Comparison of ENCODE assay signal across 24 cellular contexts in genomic region chr20:46121531-46121930, GRCh38. TPM values are rescaled to one million over a fixed set of nuclear protein-coding genes. Genes with fewer than 3 reads are reported as not detected.
DNase-seq lines count a peak whose midpoint lies in the region; ATAC-seq, FAIRE-seq and TF ChIP-seq lines count a peak whose summit lies in the region.
"Had no signal": no experiment of that assay in that cellular context is flagged by ENCODE, and none has a peak within 500 bp of the region (broad histone marks: within the 10 kb centered on the region; RNA-seq: fewer than 3 reads in every experiment).

No MANE protein-coding gene starts in this region.

- peaks cover 9% of the 10 kb centered on the region for H3K27me3 Mint-ChIP-seq in CD4-positive, CD25-positive, alpha-beta regulatory T cell
- peaks cover 58% of the 10 kb centered on the region for H3K27me3 Mint-ChIP-seq in Calu3 (ENCODE audit: unreplicated experiment)
- H3K27me3 Mint-ChIP-seq: stimulated activated naive CD8-positive, alpha-beta T cell treated with anti-CD3 and anti-CD28 coated beads, Interleukin-15, Interleukin-2, amounts not matched to agents 100 ng/mL and 50 ng/mL, for 24 hours had no signal

- H3K27ac ChIP-seq in CD4-positive, CD25-positive, alpha-beta regulatory T cell (ENCODE audit: insufficient read depth, low read length, poor library complexity, severe bottlenecking): no peak overlapping the region
- H3K27ac ChIP-seq in parathyroid adenoma: peak overlapping the region; percentile 92
- H3K27ac ChIP-seq: GM23248 had no signal

- no peak overlapping the region for H3K4me3 Mint-ChIP-seq in CD4-positive, CD25-positive, alpha-beta regulatory T cell
- no peak overlapping the region for H3K4me3 Mint-ChIP-seq in Calu3 (ENCODE audit: low read depth, unreplicated experiment)
- H3K4me3 Mint-ChIP-seq: activated CD8-positive, alpha-beta T cell treated with anti-CD3 and anti-CD28 coated beads, Interleukin-2, amount 10 ng/mL, durations not matched to agents 7 days and 5 days; activated naive CD4-positive, alpha-beta T cell treated with anti-CD3 and anti-CD28 coated beads, Interleukin-2, amount 10 ng/mL, durations not matched to agents 7 days and 5 days; activated T-cell treated with anti-CD3 and anti-CD28 coated beads, Interleukin-2, amount 50 U/mL, for 24 hours; type B pancreatic cell had no signal

- peak overlapping the region; percentile 96 for H3K4me2 ChIP-seq in parathyroid adenoma (ENCODE audit: low read length)

- no peaks in the 10 kb centered on the region for H3K36me3 ChIP-seq in CD4-positive, CD25-positive, alpha-beta regulatory T cell (ENCODE audit: control insufficient read depth, insufficient read depth, low read length)
- H3K36me3 ChIP-seq in adipocyte (ENCODE audit: control insufficient read depth, insufficient read depth, low read length, severe bottlenecking) (peaks cover 9% of the 10 kb centered on the region), parathyroid adenoma (ENCODE audit: control insufficient read depth, insufficient read depth, low read length) (no peaks in the 10 kb centered on the region)

- no peaks in the 10 kb centered on the region for H3K9me3 Mint-ChIP-seq in CD4-positive, CD25-positive, alpha-beta regulatory T cell
- H3K9me3 Mint-ChIP-seq in Calu3 (ENCODE audit: low read depth, unreplicated experiment): no peaks in the 10 kb centered on the region
- H3K9me3 Mint-ChIP-seq: activated naive CD4-positive, alpha-beta T cell treated with anti-CD3 and anti-CD28 coated beads, Interleukin-2, amount 10 ng/mL, durations not matched to agents 7 days and 5 days; activated T-cell treated with anti-CD3 and anti-CD28 coated beads, Interleukin-2, amount 50 U/mL, for 24 hours; stimulated activated naive CD8-positive, alpha-beta T cell treated with anti-CD3 and anti-CD28 coated beads, Interleukin-15, Interleukin-2, amounts not matched to agents 100 ng/mL and 50 ng/mL, for 24 hours; type B pancreatic cell had no signal

- H3K4me1 ChIP-seq in CD4-positive, CD25-positive, alpha-beta regulatory T cell (ENCODE audit: control insufficient read depth, insufficient read depth, low read length, poor library complexity, severe bottlenecking): peaks cover 16% of the 10 kb centered on the region
- H3K4me1 ChIP-seq in adipocyte (ENCODE audit: control insufficient read depth, insufficient read depth, low read length) (peaks cover 22% of the 10 kb centered on the region), parathyroid adenoma (peaks cover 39% of the 10 kb centered on the region)

- H3K9me3 ChIP-seq in CD4-positive, CD25-positive, alpha-beta regulatory T cell (ENCODE audit: control insufficient read depth in 2 of 2, low read length in 2 of 2): no peaks in the 10 kb centered on the region
- H3K9me3 ChIP-seq in adipocyte (ENCODE audit: control insufficient read depth, low read length) (no peaks in the 10 kb centered on the region), parathyroid adenoma (ENCODE audit: control insufficient read depth, low read length) (no peaks in the 10 kb centered on the region)
- H3K9me3 ChIP-seq: esophagus squamous epithelium had no signal

- peaks cover 9% of the 10 kb centered on the region for H3K79me2 ChIP-seq in parathyroid adenoma

- intact Hi-C loops in Calu3 (cut with micrococcal nuclease; ENCODE audit: unreplicated experiment): no loop called here

- no peaks in the 10 kb centered on the region for H3K27me3 ChIP-seq in CD4-positive, CD25-positive, alpha-beta regulatory T cell (ENCODE audit: control insufficient read depth, insufficient read depth, low read length)
- H3K27me3 ChIP-seq in adipocyte (replicated peaks; ENCODE audit: control insufficient read depth, insufficient read depth, low read length) (no peaks in the 10 kb centered on the region), parathyroid adenoma (ENCODE audit: control insufficient read depth, insufficient read depth, low read length) (no peaks in the 10 kb centered on the region)
- H3K27me3 ChIP-seq: esophagus squamous epithelium had no signal

- H3K36me3 Mint-ChIP-seq in CD4-positive, CD25-positive, alpha-beta regulatory T cell: peaks cover 17% of the 10 kb centered on the region
- H3K36me3 Mint-ChIP-seq in Calu3 (ENCODE audit: insufficient read depth, unreplicated experiment): peaks cover 7% of the 10 kb centered on the region
- H3K36me3 Mint-ChIP-seq: activated naive CD4-positive, alpha-beta T cell treated with anti-CD3 and anti-CD28 coated beads, Interleukin-2, amount 10 ng/mL, durations not matched to agents 7 days and 5 days; type B pancreatic cell had no signal

- no peak overlapping the region for H2AFZ ChIP-seq in parathyroid adenoma
- H2AFZ ChIP-seq: GM23248 had no signal

- H3K27ac Mint-ChIP-seq in CD4-positive, CD25-positive, alpha-beta regulatory T cell: peak overlapping the region in 1 of 3 donors; percentile 48
- H3K27ac Mint-ChIP-seq in Calu3 (ENCODE audit: unreplicated experiment): no peak overlapping the region
- H3K27ac Mint-ChIP-seq: activated CD8-positive, alpha-beta T cell treated with anti-CD3 and anti-CD28 coated beads, Interleukin-2, amount 10 ng/mL, durations not matched to agents 7 days and 5 days; activated T-cell treated with anti-CD3 and anti-CD28 coated beads, Interleukin-2, amount 50 U/mL, for 24 hours; progenitor cell of endocrine pancreas; stimulated activated naive CD8-positive, alpha-beta T cell treated with anti-CD3 and anti-CD28 coated beads, Interleukin-15, Interleukin-2, amounts not matched to agents 100 ng/mL and 50 ng/mL, for 24 hours; type B pancreatic cell had no signal

- peak overlapping the region; percentile 18 for H3K4me3 ChIP-seq in CD4-positive, CD25-positive, alpha-beta regulatory T cell (ENCODE audit: low read depth, low read length)
- H3K4me3 ChIP-seq in adipocyte (ENCODE audit: low read length) (peak overlapping the region; percentile 33), parathyroid adenoma (ENCODE audit: low read depth, low read length) (peak overlapping the region; percentile 22)
- H3K4me3 ChIP-seq: esophagus squamous epithelium, GM23248 had no signal

- BruUV-seq in Calu3 (replicated peaks; lab: Mats Ljungman, UMichigan): no TSS peak

- DNase-seq in CD4-positive, CD25-positive, alpha-beta regulatory T cell: peak in 1 of 3 donors; percentile 21
- DNase-seq in GM18507 (ENCODE audit: extremely low spot score, insufficient read length, low read depth): no peak
- no peak for DNase-seq in adipocyte (ENCODE audit: low read depth)
- no peak for DNase-seq in Calu3
- DNase-seq in SKM-1 (lab: John Stamatoyannopoulos, UW; ENCODE audit: unreplicated experiment): no peak
- DNase-seq: activated CD8-positive, alpha-beta T cell treated with anti-CD3 and anti-CD28 coated beads, Interleukin-2, amount 10 ng/mL, durations not matched to agents 7 days and 5 days; activated naive CD4-positive, alpha-beta T cell treated with anti-CD3 and anti-CD28 coated beads, Interleukin-2, amount 10 ng/mL, durations not matched to agents 7 days and 5 days; activated T-cell treated with anti-CD3 and anti-CD28 coated beads, Interleukin-2, amount 50 U/mL, for 24 hours; DND-41; effector memory CD4-positive, alpha-beta T cell; esophagus squamous epithelium; glutamatergic neuron; NCI-H1436; NCI-H2171; NCI-H526; T-helper 9 cell had no signal

- no peak for TF ChIP-seq CTCF in parathyroid adenoma (IDR thresholded peaks at IDR 0.05)
- TF ChIP-seq CTCF in Calu3 (IDR thresholded peaks at IDR 0.05; ENCODE audit: unreplicated experiment): no peak

- H3K4me1 Mint-ChIP-seq in CD4-positive, CD25-positive, alpha-beta regulatory T cell: peaks cover 0 to 31% (median 12%) of the 10 kb centered on the region in 4 donors
- H3K4me1 Mint-ChIP-seq in Calu3 (ENCODE audit: low read depth, unreplicated experiment): peaks cover 8% of the 10 kb centered on the region

- no peak for ATAC-seq in CD4-positive, CD25-positive, alpha-beta regulatory T cell (ENCODE audit: low read depth in 2 of 2)
- ATAC-seq in GM19463 (IDR thresholded peaks at IDR 0.05; ENCODE audit: unreplicated experiment) (no peak), HG02973 (IDR thresholded peaks at IDR 0.05; ENCODE audit: unreplicated experiment) (no peak)
- ATAC-seq: activated CD8-positive, alpha-beta T cell treated with anti-CD3 and anti-CD28 coated beads, Interleukin-2, amount 10 ng/mL, durations not matched to agents 7 days and 5 days had no signal

- CTCF ChIA-PET in Calu3 (lab: Charles Lee): interaction anchor here (0.5 kb wide), 1 partner anchor 135 kb away, joined by 4 read pairs; no protein-coding TSS in a partner anchor

- H3K9ac ChIP-seq in adipocyte (ENCODE audit: low read length): no peak overlapping the region
- no peak overlapping the region for H3K9ac ChIP-seq in parathyroid adenoma
- H3K9ac ChIP-seq: GM23248 had no signal

- peak; percentile 41 for FAIRE-seq in GM18507 (lab: Jason Lieb, UNC)

RNA-seq across cellular contexts. Expression of gene CD40, which starts 3.4 kb away (rescaled TPM):
- total RNA-seq in CD4-positive, CD25-positive, alpha-beta regulatory T cell: 1.7 TPM
- 1 to 10 TPM; 3.9 to 8.7 (median 7.5) TPM for polyA plus RNA-seq in CD4-positive, CD25-positive, alpha-beta regulatory T cell
- total RNA-seq in Calu3 (2022): 13.3 and 13.6 TPM in 2 replicates
- polyA plus RNA-seq: neural cell had no signal

RNA-seq across cellular contexts. Expression of gene NCOA5, which starts 31.8 kb away (rescaled TPM):
- 20.1 TPM for total RNA-seq in CD4-positive, CD25-positive, alpha-beta regulatory T cell
- 10 to 100 TPM; 28.9 to 38.5 (median 33.0) TPM for polyA plus RNA-seq in CD4-positive, CD25-positive, alpha-beta regulatory T cell
- total RNA-seq in Calu3 (2022): 31.7 and 34.4 TPM in 2 replicates
